ENCODE assay signal across 13 cellular contexts in genomic region chr6:18265787-18266523, GRCh38. TPM values are rescaled to one million over a fixed set of nuclear protein-coding genes. Genes with fewer than 3 reads are reported as not detected.
DNase-seq lines count a peak whose midpoint lies in the region; ATAC-seq and TF ChIP-seq lines count a peak whose summit lies in the region.
"Had no signal": no experiment of that assay in that cellular context is flagged by ENCODE, and none has a peak within 500 bp of the region (broad histone marks: within the 10 kb centered on the region; RNA-seq: fewer than 3 reads in every experiment).

No MANE protein-coding gene starts in this region.

- H3K36me3 ChIP-seq in CD8-positive, alpha-beta T cell (ENCODE audit: insufficient read depth, low read length) = no peaks in the 10 kb centered on the region

- H3K4me1 ChIP-seq in CD8-positive, alpha-beta T cell (ENCODE audit: insufficient read depth, low read length) = peaks cover 29% of the 10 kb centered on the region

- intact Hi-C loops in CD8-positive, alpha-beta T cell (cut with DNase I, micrococcal nuclease) = loop anchor here (1.0 to 10.0 kb wide), 5 partner anchors 37 to 1941 kb away; partner anchors contain the start of genes ATXN1 (in 1 of the 2) and NUP153 (in 1 of the 2)
- intact Hi-C loops in activated B cell treated with CpG ODN at 0.5 μM for 24 hours (cut with micrococcal nuclease) = loop anchor here (10.0 kb wide), 1 partner anchor 51 kb away; no protein-coding TSS in a partner anchor

- peaks cover 16% of the 10 kb centered on the region for H3K36me3 Mint-ChIP-seq in CD8-positive, alpha-beta T cell
- H3K36me3 Mint-ChIP-seq in activated B cell treated with CpG ODN at 0.5 μM for 24 hours (ENCODE audit: low read depth) = peaks cover 15% of the 10 kb centered on the region
- H3K36me3 Mint-ChIP-seq in immature natural killer cell = no peaks in the 10 kb centered on the region

- peak overlapping the region; percentile 95 for H3K27ac Mint-ChIP-seq in CD8-positive, alpha-beta T cell
- H3K27ac Mint-ChIP-seq in activated B cell treated with CpG ODN at 0.5 μM for 24 hours (peak overlapping the region; percentile 94), immature natural killer cell (peak overlapping the region; percentile 91 to 98 (median 97))

- POLR2A ChIA-PET in CD8-positive, alpha-beta T cell (lab: Charles Lee) = interaction anchor here (2.2 kb wide), 1 partner anchor 110 kb away, joined by 11 read pairs; the partner anchor contains the start of genes KDM1B and TPMT
- POLR2A ChIA-PET in activated B cell treated with CpG ODN at 0.5 μM for 24 hours (lab: Charles Lee) = no interaction called here

- no peak for DNase-seq in CD8-positive, alpha-beta T cell
- DNase-seq in activated B cell treated with CpG ODN at 0.5 μM for 24 hours (no peak), immature natural killer cell (no peak), GF-D8 (lab: John Stamatoyannopoulos, UW) (no peak), NCI-H526 (lab: John Stamatoyannopoulos, UW) (no peak)
- DNase-seq: KBM-7; NCI-H2029; psoas muscle; stimulated activated naive CD4-positive, alpha-beta T cell treated with Interleukin-2 at 50 U/mL for 16 hours; SW 1271 had no signal

- no peak overlapping the region for H3K4me3 ChIP-seq in CD8-positive, alpha-beta T cell (ENCODE audit: low read depth, low read length)

- CTCF ChIA-PET in CD8-positive, alpha-beta T cell (lab: Charles Lee) = interaction anchor here (0.8 kb wide), 2 partner anchors 37 to 1518 kb away, joined by 3 read pairs; no protein-coding TSS in a partner anchor
- CTCF ChIA-PET in activated B cell treated with CpG ODN at 0.5 μM for 24 hours (lab: Charles Lee) = interaction anchor here (1.1 kb wide), 1 partner anchor 238 kb away, joined by 3 read pairs; no protein-coding TSS in a partner anchor

- peak overlapping the region; percentile 90 for H3K4me3 Mint-ChIP-seq in CD8-positive, alpha-beta T cell
- peak overlapping the region; percentile 89 for H3K4me3 Mint-ChIP-seq in activated B cell treated with CpG ODN at 0.5 μM for 24 hours
- H3K4me3 Mint-ChIP-seq in immature natural killer cell = peak overlapping the region; percentile 93 to 97 (median 96)

- H3K27ac ChIP-seq in 22Rv1 = 0 out of 2 replicates have a peak overlapping the region, but pooled peaks have one; percentile 95
- H3K27ac ChIP-seq in CD8-positive, alpha-beta T cell (ENCODE audit: low read depth, low read length) = no peak overlapping the region

- H3K27me3 ChIP-seq in CD8-positive, alpha-beta T cell (ENCODE audit: insufficient read depth, low read length) = no peaks in the 10 kb centered on the region

- peaks cover 36% of the 10 kb centered on the region for H3K4me1 Mint-ChIP-seq in CD8-positive, alpha-beta T cell (ENCODE audit: low read depth)
- H3K4me1 Mint-ChIP-seq in activated B cell treated with CpG ODN at 0.5 μM for 24 hours = peaks cover 32% of the 10 kb centered on the region
- H3K4me1 Mint-ChIP-seq in immature natural killer cell = peaks cover 39 to 40% of the 10 kb centered on the region in 2 donors

- no peaks in the 10 kb centered on the region for H3K9me3 ChIP-seq in CD8-positive, alpha-beta T cell (ENCODE audit: low read length)
- H3K9me3 ChIP-seq: psoas muscle had no signal

- no peaks in the 10 kb centered on the region for H3K27me3 Mint-ChIP-seq in CD8-positive, alpha-beta T cell (ENCODE audit: low read depth)
- H3K27me3 Mint-ChIP-seq in activated B cell treated with CpG ODN at 0.5 μM for 24 hours = no peaks in the 10 kb centered on the region
- H3K27me3 Mint-ChIP-seq in immature natural killer cell (ENCODE audit: low read depth in 3 of 3) = peaks cover 11 to 20% (median 14%) of the 10 kb centered on the region in 3 donors

- no peak for ATAC-seq in CD8-positive, alpha-beta T cell
- no peak for ATAC-seq in activated B cell treated with CpG ODN at 0.5 μM for 24 hours (ENCODE audit: low read depth)
- no peak for ATAC-seq in GM19324 (IDR thresholded peaks at IDR 0.05; ENCODE audit: low FRiP score, unreplicated experiment)
- no peak for ATAC-seq in GM21367 (IDR thresholded peaks at IDR 0.05; ENCODE audit: unreplicated experiment)
- ATAC-seq: psoas muscle had no signal

- no peak for TF ChIP-seq CTCF in 22Rv1 (IDR thresholded peaks at IDR 0.05)
- TF ChIP-seq CTCF in CD8-positive, alpha-beta T cell (IDR thresholded peaks at IDR 0.05) = no peak
- no peak for TF ChIP-seq CTCF in activated B cell treated with CpG ODN at 0.5 μM for 24 hours (IDR thresholded peaks at IDR 0.05)

- no peaks in the 10 kb centered on the region for H3K9me3 Mint-ChIP-seq in CD8-positive, alpha-beta T cell
- H3K9me3 Mint-ChIP-seq in activated B cell treated with CpG ODN at 0.5 μM for 24 hours = no peaks in the 10 kb centered on the region
- no peaks in the 10 kb centered on the region for H3K9me3 Mint-ChIP-seq in immature natural killer cell

RNA-seq across cellular contexts. Expression of gene DEK, which starts 1.6 kb away (rescaled TPM):
- 10 to 100 TPM; 39.5 to 47.5 TPM for total RNA-seq in CD8-positive, alpha-beta T cell
- 80.8 and 81.9 TPM in 2 replicates for total RNA-seq in activated B cell treated with CpG ODN at 0.5 μM for 24 hours
- polyA plus RNA-seq in immature natural killer cell = 10 to 100 TPM; 44.0 to 98.5 (median 87.7) TPM
